In genomic region chr1:15282810-15283474, GRCh38 we compare ENCODE assay signal across 18 cellular contexts. TPM values are rescaled to one million over a fixed set of nuclear protein-coding genes. Genes with fewer than 3 reads are reported as not detected.
DNase-seq lines count a peak whose midpoint lies in the region; ATAC-seq and TF ChIP-seq lines count a peak whose summit lies in the region.
"Had no signal": no experiment of that assay in that cellular context is flagged by ENCODE, and none has a peak within 500 bp of the region (broad histone marks: within the 10 kb centered on the region; RNA-seq: fewer than 3 reads in every experiment).

No MANE protein-coding gene starts in this region.

- H3K27ac Mint-ChIP-seq in MCF 10A (ENCODE audit: low read depth, unreplicated experiment) = no peak overlapping the region
- no peak overlapping the region; a peak in 1 of 7 replicates for H3K27ac Mint-ChIP-seq in H9
- H3K27ac Mint-ChIP-seq: activated naive CD4-positive, alpha-beta T cell treated with anti-CD3 and anti-CD28 coated beads for 36 hours; naive B cell; T-cell had no signal

- H3K4ac ChIP-seq in H9 (ENCODE audit: low read depth, low read length) = no peak overlapping the region

- no peak overlapping the region for H3K23ac ChIP-seq in H9 (ENCODE audit: insufficient read length, low read depth, low read length)

- H2BK12ac ChIP-seq in H9 (ENCODE audit: insufficient read length, low read depth, low read length) = no peak overlapping the region

- H3K18ac ChIP-seq in H9 (ENCODE audit: insufficient read length, low read depth, low read length) = no peak overlapping the region

- TF ChIP-seq CTCF in MCF 10A (IDR thresholded peaks at IDR 0.05; ENCODE audit: unreplicated experiment) = no peak
- TF ChIP-seq CTCF in left ventricle myocardium inferior (IDR thresholded peaks at IDR 0.05; ENCODE audit: borderline replicate concordance) = no peak
- no peak for TF ChIP-seq CTCF in stomach (IDR thresholded peaks at IDR 0.05)
- no peak for TF ChIP-seq CTCF in H9 (conservative IDR thresholded peaks at IDR 0.05)

- H3K9me3 Mint-ChIP-seq in MCF 10A (ENCODE audit: unreplicated experiment) (no peaks in the 10 kb centered on the region), H9 (no peaks in the 10 kb centered on the region)
- H3K9me3 Mint-ChIP-seq: activated naive CD4-positive, alpha-beta T cell treated with anti-CD3 and anti-CD28 coated beads for 36 hours; T-cell had no signal

- no peak overlapping the region for H2BK5ac ChIP-seq in H9 (ENCODE audit: insufficient read length, low read length)

- H4K5ac ChIP-seq in H9 (ENCODE audit: insufficient read length, low read depth, low read length) = no peak overlapping the region

- CTCF ChIA-PET in MCF 10A (lab: Yijun Ruan, JAX) = interaction anchor here (0.6 to 4.9 kb wide), 10 partner anchors 8 to 160 kb away, joined by 3 to 25 read pairs (median 4); no protein-coding TSS in a partner anchor

- 73 to 81% (median 74%) methylated on average over 7 of the region's 7 CpGs for WGBS in stomach, 5 donors
- no CpG with 5 or more reads among the region's 7 CpGs for WGBS in H9 (ENCODE audit: extremely low coverage, insufficient read length, low lambda C conversion rate)

- H3K4me3 Mint-ChIP-seq in MCF 10A (ENCODE audit: unreplicated experiment) = no peak overlapping the region
- no peak overlapping the region for H3K4me3 Mint-ChIP-seq in H9
- H3K4me3 Mint-ChIP-seq: activated naive CD4-positive, alpha-beta T cell treated with anti-CD3 and anti-CD28 coated beads for 36 hours; naive B cell; T-cell had no signal

- H3K9me3 ChIP-seq in left ventricle myocardium inferior (replicated peaks) (no peaks in the 10 kb centered on the region), stomach (no peaks in the 10 kb centered on the region), H9 (ENCODE audit: control insufficient read depth, low read depth, low read length) (no peaks in the 10 kb centered on the region)

- H2BK20ac ChIP-seq in H9 (ENCODE audit: low read depth, low read length, poor library complexity, severe bottlenecking) = no peak overlapping the region

- H3K27me3 Mint-ChIP-seq in MCF 10A (ENCODE audit: insufficient read depth, unreplicated experiment) = no peaks in the 10 kb centered on the region
- H3K27me3 Mint-ChIP-seq in H9 (ENCODE audit: low read depth) = peaks cover 17% of the 10 kb centered on the region

- no peaks in the 10 kb centered on the region for H3K79me1 ChIP-seq in H9 (ENCODE audit: insufficient read depth, low read depth, low read length, poor library complexity, severe bottlenecking)

- peaks cover 4% of the 10 kb centered on the region for H3K27me3 ChIP-seq in left ventricle myocardium inferior (ENCODE audit: low read depth)
- H3K27me3 ChIP-seq in stomach = no peaks in the 10 kb centered on the region
- H3K27me3 ChIP-seq in H9 (ENCODE audit: insufficient read depth, low read length) = no peaks in the 10 kb centered on the region
- H3K27me3 ChIP-seq: tibial nerve had no signal

- H3K4me1 ChIP-seq in left ventricle myocardium inferior = peaks cover 21% of the 10 kb centered on the region
- H3K4me1 ChIP-seq in stomach = peaks cover 22 to 42% (median 33%) of the 10 kb centered on the region in 4 donors
- H3K4me1 ChIP-seq in H9 (ENCODE audit: insufficient read depth, low read length) = no peaks in the 10 kb centered on the region
- H3K4me1 ChIP-seq: tibial nerve had no signal

- H3K9ac ChIP-seq in H9 (ENCODE audit: extremely low read depth, insufficient read length, low read length) = no peak overlapping the region

- no TSS peak for BruUV-seq in MCF 10A (replicated peaks; lab: Mats Ljungman, UMichigan)

- H2BK15ac ChIP-seq in H9 (ENCODE audit: low read depth, low read length) = no peak overlapping the region

- H3K4me3 ChIP-seq in left ventricle myocardium inferior (no peak overlapping the region), stomach (no peak overlapping the region)
- H3K4me3 ChIP-seq: GM12878, tibial nerve had no signal

- no peaks in the 10 kb centered on the region for H3K23me2 ChIP-seq in H9 (ENCODE audit: insufficient read length, low read depth, low read length, poor library complexity, severe bottlenecking)

- no peak overlapping the region for H2AFZ ChIP-seq in H9 (ENCODE audit: low read length)

- no peak for ATAC-seq in HG02571 (IDR thresholded peaks at IDR 0.05; ENCODE audit: unreplicated experiment)
- ATAC-seq: activated CD4-positive, CD25-positive, alpha-beta regulatory T cell treated with anti-CD3 and anti-CD28 coated beads, Interleukin-2, amount 50 U/mL, for 24 hours; T-cell had no signal

- H4K8ac ChIP-seq in H9 (replicated peaks; ENCODE audit: insufficient read length, low read depth, low read length) = no peak overlapping the region

- H3K36me3 ChIP-seq in left ventricle myocardium inferior = no peaks in the 10 kb centered on the region
- H3K36me3 ChIP-seq in stomach = no peaks in the 10 kb centered on the region
- H3K36me3 ChIP-seq: tibial nerve had no signal

- no peaks in the 10 kb centered on the region for H3K79me2 ChIP-seq in H9 (ENCODE audit: insufficient read depth, low read length)

- no peak overlapping the region for H2BK120ac ChIP-seq in H9 (ENCODE audit: low read depth, low read length, poor library complexity, severe bottlenecking)

- intact Hi-C loops in MCF 10A (cut with micrococcal nuclease) (no loop called here), left ventricle myocardium inferior (cut with micrococcal nuclease) (no loop called here), stomach (cut with DNase I; ENCODE audit: low total_unique reads) (no loop called here)

- H3K14ac ChIP-seq in H9 (ENCODE audit: insufficient read depth, low read length) = no peak overlapping the region

- POLR2A ChIA-PET in MCF 10A (lab: Yijun Ruan, JAX) = interaction anchor here (0.9 to 1.4 kb wide), 5 partner anchors 10 to 149 kb away, joined by 3 to 5 read pairs (median 4); partner anchors contain the start of gene TMEM51

- H4K91ac ChIP-seq in H9 (ENCODE audit: insufficient read length, low read depth, low read length) = no peak overlapping the region

- TF ChIP-seq POLR2A in stomach (IDR thresholded peaks at IDR 0.05) = no peak

- DNase-seq in DMS 273 (lab: John Stamatoyannopoulos, UW; ENCODE audit: unreplicated experiment) = peak; percentile 67
- DNase-seq in DMS 273 treated with DMSO at 0.1 percent for 48 hours (lab: John Stamatoyannopoulos, UW) = no peak
- DNase-seq in MCF 10A (ENCODE audit: unreplicated experiment) = peak; percentile 63
- peak; percentile 26 for DNase-seq in left ventricle myocardium inferior
- DNase-seq in stomach = no peak
- no peak for DNase-seq in H9
- DNase-seq in NCI-H345 (lab: John Stamatoyannopoulos, UW) = no peak
- DNase-seq: activated CD8-positive, alpha-beta memory T cell treated with anti-CD3 and anti-CD28 coated beads, Interleukin-2, amount 50 U/mL, for 4 hours; activated naive CD4-positive, alpha-beta T cell treated with anti-CD3 and anti-CD28 coated beads for 36 hours; MM.1S; naive B cell; stimulated activated CD4-positive, alpha-beta T cell treated with anti-CD3 and anti-CD28 coated beads, Interleukin-1b, Interleukin-23, amount 100 ng/mL, for 48 hours; T-cell had no signal

- H3T11ph ChIP-seq in H9 (ENCODE audit: low read length) = no peak overlapping the region

- no peak overlapping the region for H2AK5ac ChIP-seq in H9 (ENCODE audit: insufficient read length, low read length)

- no peaks in the 10 kb centered on the region for H4K20me1 ChIP-seq in H9 (ENCODE audit: control insufficient read depth, insufficient read depth, insufficient read length)

- H3K4me1 Mint-ChIP-seq in MCF 10A (ENCODE audit: insufficient read depth, unreplicated experiment) (peaks cover 21% of the 10 kb centered on the region), H9 (peaks cover 6 to 8% of the 10 kb centered on the region in 2 experiments)
- H3K4me1 Mint-ChIP-seq: naive B cell, T-cell had no signal

- H3K27ac ChIP-seq in left ventricle myocardium inferior (replicated peaks) (peak overlapping the region; percentile 81), stomach (peak overlapping the region; percentile 25 to 83 (median 77)), H9 (ENCODE audit: insufficient read length, low read depth, low read length) (no peak overlapping the region)
- H3K27ac ChIP-seq: 22Rv1, tibial nerve had no signal

- peak; percentile 21 for TF ChIP-seq EP300 in stomach (IDR thresholded peaks at IDR 0.05)

- no peak overlapping the region for H3K56ac ChIP-seq in H9 (ENCODE audit: insufficient read length, low read depth, low read length)

- H3K36me3 Mint-ChIP-seq in MCF 10A (ENCODE audit: insufficient read depth, unreplicated experiment) (no peaks in the 10 kb centered on the region), H9 (ENCODE audit: insufficient read depth in 1 of 3, low read depth in 3 of 3) (no peaks in the 10 kb centered on the region)
- H3K36me3 Mint-ChIP-seq: T-cell had no signal

- no peak overlapping the region for H3K4me2 ChIP-seq in H9 (ENCODE audit: insufficient read depth, insufficient read length, low read length)

RNA-seq across cellular contexts. Expression of gene FHAD1, which starts 35.9 kb away (rescaled TPM):
- total RNA-seq in MCF 10A (2022) (not detected in 2 replicates), left ventricle myocardium inferior (not detected), stomach (1 to 10 TPM in 2 of 5 donors, under 1 TPM in 1, not detected in 2; 0.45 to 5.1 (median 2.9) TPM), H9 (2021) (1.2 and 1.9 TPM in 2 replicates)
- 1 to 10 TPM in 2 of 3 donors, under 1 TPM in 1; 0.38 to 1.7 (median 1.1) TPM for polyA plus RNA-seq in stomach

Comparison
In these comparisons a context has a peak if more than half of its experiments do, and no peak if none do; other contexts are left out.
1. DNase-seq: peak in DMS 273 (single experiment), MCF 10A (single experiment) and left ventricle myocardium inferior (single experiment); none in DMS 273 treated with DMSO at 0.1 percent for 48 hours (single experiment), stomach (single experiment), H9 (single experiment) and NCI-H345 (single experiment).